In genomic region chr6:135594000-135594399, GRCh38 we compare ENCODE assay signal across 21 cellular contexts.
DNase-seq lines count a peak whose midpoint lies in the region; ATAC-seq, FAIRE-seq and TF ChIP-seq lines count a peak whose summit lies in the region.
"Had no signal": no experiment of that assay in that cellular context is flagged by ENCODE, and none has a peak within 500 bp of the region (broad histone marks: within the 10 kb centered on the region; RNA-seq: fewer than 3 reads in every experiment).

No MANE protein-coding gene starts in this region.

- DNase-seq in frontal cortex (ENCODE audit: low spot score in 2 of 2) (no peak), GM19238 (ENCODE audit: insufficient read length, low spot score) (no peak), activated gamma-delta T cell treated with Interleukin-2 at 50 U/mL for 16 hours (no peak)
- no peak for DNase-seq in stimulated activated CD4-positive, alpha-beta T cell treated with anti-CD3 and anti-CD28 coated beads, Interleukin-4, amount 100 ng/mL, for 24 hours
- DNase-seq: AML-193; Caco-2; Calu3; CD4-positive, alpha-beta T cell; CD8-positive, alpha-beta T cell; DMS79 treated with DMSO at 0.1 percent for 48 hours; GF-D8 had no signal

- H3K4me3 ChIP-seq in HEK293 (ENCODE audit: low read depth, low read length): no peak overlapping the region
- H3K4me3 ChIP-seq: A549; BLaER1 treated with 17β-estradiol and CSF1 and Interleukin-3, amounts not matched to agents 10 nM and 100 nM had no signal

- H3K27ac ChIP-seq in 22Rv1 (peak overlapping the region; percentile 37; the same call in 1 of the 2 replicates), HEK293 (ENCODE audit: extremely low read depth, low read depth, low read length) (no peak overlapping the region)
- H3K27ac ChIP-seq: A549; BLaER1 treated with 17β-estradiol and CSF1 and Interleukin-3, amounts not matched to agents 10 nM and 100 nM; C4-2B had no signal

- TF ChIP-seq CTCF in 22Rv1 (IDR thresholded peaks at IDR 0.05) (no peak), HEK293 (tag by site-specific recombination; IDR thresholded peaks at IDR 0.05) (no peak)

- POLR2A ChIA-PET in HEK293 (lab: Yijun Ruan, JAX): no interaction called here

- H3K36me3 ChIP-seq in HEK293 (ENCODE audit: control insufficient read depth in 2 of 2, insufficient read depth in 1 of 2, low read length in 2 of 2): no peaks in the 10 kb centered on the region
- H3K36me3 ChIP-seq: BLaER1 treated with 17β-estradiol and CSF1 and Interleukin-3, amounts not matched to agents 10 nM and 100 nM had no signal

- H3K4me1 ChIP-seq in HEK293 (ENCODE audit: control insufficient read depth, insufficient read depth, low read length): no peaks in the 10 kb centered on the region
- H3K4me1 ChIP-seq: A549; BLaER1 treated with 17β-estradiol and CSF1 and Interleukin-3, amounts not matched to agents 10 nM and 100 nM; Caco-2 had no signal

- H3K9me3 ChIP-seq in HEK293 (ENCODE audit: control insufficient read depth, insufficient read depth, low read depth, low read length): no peaks in the 10 kb centered on the region
- H3K9me3 ChIP-seq: A549, Caco-2 had no signal

- FAIRE-seq in colon (lab: Jason Lieb, UNC): peak; percentile 73
- peak; percentile 74 for FAIRE-seq in frontal cortex (lab: Jason Lieb, UNC)
- FAIRE-seq: A549, D721Med, G401.6, GM12891 had no signal

- ATAC-seq in HG02884 (IDR thresholded peaks at IDR 0.05; ENCODE audit: unreplicated experiment): no peak
- ATAC-seq: A549; CD8-positive, alpha-beta T cell had no signal

- CTCF ChIA-PET in HEK293 (lab: Yijun Ruan, JAX): no interaction called here

TF ChIP-seq in HEK293, 187 proteins besides CTCF, POLR2A, EP300 and RAD21:
- TF ChIP-seq ATF2 (tag by site-specific recombination; IDR thresholded peaks at IDR 0.05; ENCODE audit: low read depth): peak; percentile 59
- TF ChIP-seq ZNF623 (tag by site-specific recombination; IDR thresholded peaks at IDR 0.05): no peak
